ENCODE assay signal across 16 cellular contexts in the genomic region with DNA sequence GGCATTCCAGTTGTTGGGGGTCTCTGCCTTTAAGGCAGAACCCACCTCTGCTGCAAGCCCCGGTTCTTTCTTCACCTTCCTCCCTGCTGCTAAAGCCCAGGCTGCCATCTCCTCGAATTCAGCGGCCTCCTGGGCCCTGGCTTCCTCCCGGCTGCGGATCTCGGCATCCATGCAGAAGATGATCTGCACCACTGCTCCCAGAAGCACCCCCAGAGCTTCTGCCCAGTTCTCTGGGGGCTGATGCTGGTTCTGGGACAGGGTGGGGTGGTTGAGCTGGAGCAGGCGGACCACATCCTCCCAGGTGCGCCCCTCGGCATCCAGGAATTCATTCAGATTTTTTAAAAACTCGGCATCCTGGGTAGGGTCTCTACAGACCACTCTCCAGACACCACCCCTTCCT. TPM values are rescaled to one million over a fixed set of nuclear protein-coding genes. Genes with fewer than 3 reads are reported as not detected.
A peak's percentile ranks its signal among the peaks of the same experiment; 100 is the strongest.
DNase-seq lines count a peak whose midpoint lies in the region; ATAC-seq and TF ChIP-seq lines count a peak whose summit lies in the region.
"Had no signal": no experiment of that assay in that cellular context is flagged by ENCODE, and none has a peak within 500 bp of the region (broad histone marks: within the 10 kb centered on the region; RNA-seq: fewer than 3 reads in every experiment).

No MANE protein-coding gene starts in this region.

- H3K4me1 Mint-ChIP-seq in stimulated activated naive CD8-positive, alpha-beta T cell treated with anti-CD3 and anti-CD28 coated beads, Interleukin-15, Interleukin-2, amounts not matched to agents 100 ng/mL and 50 ng/mL, for 24 hours (ENCODE audit: low read depth): peaks cover 6% of the 10 kb centered on the region
- peaks cover 5% of the 10 kb centered on the region for H3K4me1 Mint-ChIP-seq in stimulated activated naive CD8-positive, alpha-beta T cell treated with anti-CD3 and anti-CD28 coated beads, Interleukin-15, amount 100 ng/mL, for 72 hours
- H3K4me1 Mint-ChIP-seq in endodermal cell: peaks cover 6% of the 10 kb centered on the region
- no peaks in the 10 kb centered on the region for H3K4me1 Mint-ChIP-seq in T-helper 2 cell treated with Interferon-gamma antibody and Interleukin-4, amounts not matched to agents 5 μg/mL and 100 μg/mL, for 36 hours (ENCODE audit: low read depth)

- H4K20me1 ChIP-seq in neural cell (ENCODE audit: insufficient read depth): no peaks in the 10 kb centered on the region

- TF ChIP-seq EP300 in neural cell (conservative IDR thresholded peaks at IDR 0.05; ENCODE audit: poor library complexity, severe bottlenecking): no peak

- H3K4me3 ChIP-seq in endodermal cell (ENCODE audit: low read length): peak overlapping the region; percentile 92
- peak overlapping the region; percentile 98 for H3K4me3 ChIP-seq in neural cell (ENCODE audit: low read length)

- TF ChIP-seq RAD21 in neural cell (conservative IDR thresholded peaks at IDR 0.05): no peak

- H3K9ac ChIP-seq in endodermal cell (ENCODE audit: extremely low read depth, low read length, poor library complexity, severe bottlenecking) (peak overlapping the region; percentile 82), neural cell (ENCODE audit: low read length) (peak overlapping the region; percentile 98)

- H3K9me3 ChIP-seq in endodermal cell (ENCODE audit: control insufficient read depth, low read length): no peaks in the 10 kb centered on the region
- H3K9me3 ChIP-seq in neural cell (ENCODE audit: low read length): no peaks in the 10 kb centered on the region

- no peak for ATAC-seq in stimulated activated naive CD8-positive, alpha-beta T cell treated with anti-CD3 and anti-CD28 coated beads, Interleukin-15, amount 100 ng/mL, for 72 hours
- no peak for ATAC-seq in GM18868 (IDR thresholded peaks at IDR 0.05; ENCODE audit: unreplicated experiment)

- H3K36me3 ChIP-seq in endodermal cell (ENCODE audit: control insufficient read depth, insufficient read depth, low read length): peaks cover 28% of the 10 kb centered on the region
- no peaks in the 10 kb centered on the region for H3K36me3 ChIP-seq in neural cell (ENCODE audit: insufficient read depth, low read length)

- H3F3A ChIP-seq in neural cell (ENCODE audit: insufficient read depth, low read length, poor library complexity, severe bottlenecking): no peaks in the 10 kb centered on the region

- TF ChIP-seq CTCF in endodermal cell (conservative IDR thresholded peaks at IDR 0.05) (no peak), neural cell (IDR thresholded peaks at IDR 0.05; ENCODE audit: poor library complexity, severe bottlenecking) (no peak)

- H3K4me2 ChIP-seq in neural cell (ENCODE audit: low read length): peak overlapping the region; percentile 81

- H3K79me2 ChIP-seq in neural cell (replicated peaks; ENCODE audit: insufficient read depth, low read length): peaks cover 18% of the 10 kb centered on the region

- H3K27ac Mint-ChIP-seq in stimulated activated naive CD8-positive, alpha-beta T cell treated with anti-CD3 and anti-CD28 coated beads, Interleukin-15, Interleukin-2, amounts not matched to agents 100 ng/mL and 50 ng/mL, for 24 hours: no peak overlapping the region
- no peak overlapping the region for H3K27ac Mint-ChIP-seq in stimulated activated naive CD8-positive, alpha-beta T cell treated with anti-CD3 and anti-CD28 coated beads, Interleukin-15, amount 100 ng/mL, for 72 hours
- H3K27ac Mint-ChIP-seq in endodermal cell: no peak overlapping the region
- no peak overlapping the region for H3K27ac Mint-ChIP-seq in T-helper 2 cell treated with Interferon-gamma antibody and Interleukin-4, amounts not matched to agents 5 μg/mL and 100 μg/mL, for 36 hours
- H3K27ac Mint-ChIP-seq: activated CD4-positive, alpha-beta memory T cell treated with anti-CD3 and anti-CD28 coated beads, Interleukin-2, amount 10 ng/mL, durations not matched to agents 7 days and 5 days had no signal

- peak overlapping the region; percentile 53 for H3K4me3 Mint-ChIP-seq in stimulated activated naive CD8-positive, alpha-beta T cell treated with anti-CD3 and anti-CD28 coated beads, Interleukin-15, Interleukin-2, amounts not matched to agents 100 ng/mL and 50 ng/mL, for 24 hours
- no peak overlapping the region for H3K4me3 Mint-ChIP-seq in stimulated activated naive CD8-positive, alpha-beta T cell treated with anti-CD3 and anti-CD28 coated beads, Interleukin-15, amount 100 ng/mL, for 72 hours
- peak overlapping the region; percentile 65 for H3K4me3 Mint-ChIP-seq in endodermal cell
- H3K4me3 Mint-ChIP-seq in T-helper 2 cell treated with Interferon-gamma antibody and Interleukin-4, amounts not matched to agents 5 μg/mL and 100 μg/mL, for 36 hours: no peak overlapping the region
- H3K4me3 Mint-ChIP-seq: activated CD4-positive, alpha-beta memory T cell treated with anti-CD3 and anti-CD28 coated beads, Interleukin-2, amount 10 ng/mL, durations not matched to agents 7 days and 5 days had no signal

- H3K36me3 Mint-ChIP-seq in stimulated activated naive CD8-positive, alpha-beta T cell treated with anti-CD3 and anti-CD28 coated beads, Interleukin-15, Interleukin-2, amounts not matched to agents 100 ng/mL and 50 ng/mL, for 24 hours (ENCODE audit: low read depth): peaks cover 3% of the 10 kb centered on the region
- peaks cover 32% of the 10 kb centered on the region for H3K36me3 Mint-ChIP-seq in endodermal cell (ENCODE audit: low read depth)
- no peaks in the 10 kb centered on the region for H3K36me3 Mint-ChIP-seq in T-helper 2 cell treated with Interferon-gamma antibody and Interleukin-4, amounts not matched to agents 5 μg/mL and 100 μg/mL, for 36 hours (ENCODE audit: low read depth)

- peaks cover 7% of the 10 kb centered on the region for H3K4me1 ChIP-seq in endodermal cell (ENCODE audit: control insufficient read depth, insufficient read depth, low read length)

- no peak for DNase-seq in stimulated activated naive CD8-positive, alpha-beta T cell treated with anti-CD3 and anti-CD28 coated beads, Interleukin-15, amount 100 ng/mL, for 72 hours
- DNase-seq in endodermal cell (no peak), glomerular visceral epithelial cell (ENCODE audit: extremely low spot score) (no peak), ecto neural progenitor cell (ENCODE audit: low spot score) (no peak)
- DNase-seq in T-helper 2 cell treated with Interferon-gamma antibody and Interleukin-4, amounts not matched to agents 5 μg/mL and 100 μg/mL, for 36 hours (ENCODE audit: low spot score): no peak
- DNase-seq: activated CD4-positive, alpha-beta memory T cell treated with anti-CD3 and anti-CD28 coated beads, Interleukin-2, amount 10 ng/mL, durations not matched to agents 7 days and 5 days; Kasumi-1; midbrain; NCI-H510A; OCI-M1 had no signal

- no peak overlapping the region for H2AFZ ChIP-seq in neural cell (ENCODE audit: low read depth, low read length)

- H3K27ac ChIP-seq in endodermal cell (ENCODE audit: low read depth, low read length) (no peak overlapping the region), neural cell (ENCODE audit: low read length) (peak overlapping the region; percentile 90)
- H3K27ac ChIP-seq: HL-60 had no signal

- peaks cover 41% of the 10 kb centered on the region for H3K27me3 Mint-ChIP-seq in stimulated activated naive CD8-positive, alpha-beta T cell treated with anti-CD3 and anti-CD28 coated beads, Interleukin-15, Interleukin-2, amounts not matched to agents 100 ng/mL and 50 ng/mL, for 24 hours
- peaks cover 80% of the 10 kb centered on the region for H3K27me3 Mint-ChIP-seq in stimulated activated naive CD8-positive, alpha-beta T cell treated with anti-CD3 and anti-CD28 coated beads, Interleukin-15, amount 100 ng/mL, for 72 hours
- peaks cover 2% of the 10 kb centered on the region for H3K27me3 Mint-ChIP-seq in endodermal cell (ENCODE audit: insufficient read depth)
- H3K27me3 Mint-ChIP-seq in T-helper 2 cell treated with Interferon-gamma antibody and Interleukin-4, amounts not matched to agents 5 μg/mL and 100 μg/mL, for 36 hours (ENCODE audit: low read depth): peaks cover 51% of the 10 kb centered on the region

- no peaks in the 10 kb centered on the region for H3K9me3 Mint-ChIP-seq in stimulated activated naive CD8-positive, alpha-beta T cell treated with anti-CD3 and anti-CD28 coated beads, Interleukin-15, Interleukin-2, amounts not matched to agents 100 ng/mL and 50 ng/mL, for 24 hours
- no peaks in the 10 kb centered on the region for H3K9me3 Mint-ChIP-seq in stimulated activated naive CD8-positive, alpha-beta T cell treated with anti-CD3 and anti-CD28 coated beads, Interleukin-15, amount 100 ng/mL, for 72 hours
- H3K9me3 Mint-ChIP-seq in endodermal cell: no peaks in the 10 kb centered on the region
- no peaks in the 10 kb centered on the region for H3K9me3 Mint-ChIP-seq in T-helper 2 cell treated with Interferon-gamma antibody and Interleukin-4, amounts not matched to agents 5 μg/mL and 100 μg/mL, for 36 hours
- H3K9me3 Mint-ChIP-seq: activated CD4-positive, alpha-beta memory T cell treated with anti-CD3 and anti-CD28 coated beads, Interleukin-2, amount 10 ng/mL, durations not matched to agents 7 days and 5 days had no signal

- H3K27me3 ChIP-seq in endodermal cell (ENCODE audit: control insufficient read depth, insufficient read depth, low read length, poor library complexity, severe bottlenecking) (no peaks in the 10 kb centered on the region), neural cell (ENCODE audit: insufficient read depth, low read depth, low read length) (no peaks in the 10 kb centered on the region)

- 88 to 96% methylated on average over 10 of the region's 10 CpGs for WGBS in endodermal cell (ENCODE audit: insufficient coverage in 1 of 2, insufficient read length in 1 of 2), 2 experiments

- no peaks in the 10 kb centered on the region for H3K9me2 ChIP-seq in neural cell (ENCODE audit: insufficient read depth, low read length)

TF ChIP-seq in neural cell, 6 proteins besides CTCF, POLR2A, EP300 and RAD21 (continues in another document):
- TF ChIP-seq TAF1 (IDR thresholded peaks at IDR 0.05; ENCODE audit: low read depth): no peak

RNA-seq across cellular contexts. Expression of a gene that starts 1.0 kb away (rescaled TPM):
- 10 to 100 TPM; 17.3 to 32.5 TPM for total RNA-seq in endodermal cell
- 39.7 TPM for polyA plus RNA-seq in endodermal cell (2013, experiment 1 of 2)
- 40.1 TPM for polyA plus RNA-seq in endodermal cell (2013, experiment 2 of 2)
- 234 and 238 TPM in 2 replicates for polyA plus RNA-seq in neural cell
- polyA minus RNA-seq in neural cell: 182 and 186 TPM in 2 replicates
- total RNA-seq: activated CD4-positive, alpha-beta memory T cell treated with anti-CD3 and anti-CD28 coated beads, Interleukin-2, amount 10 ng/mL, durations not matched to agents 7 days and 5 days had no signal

RNA-seq across cellular contexts. Expression of a gene that starts 25.3 kb away (rescaled TPM):
- 1 to 10 TPM; 3.1 to 5.9 TPM for total RNA-seq in endodermal cell
- 3.3 TPM for polyA plus RNA-seq in endodermal cell (2013, experiment 1 of 2)
- polyA plus RNA-seq in endodermal cell (2013, experiment 2 of 2): 2.6 TPM
- 9.9 and 10.1 TPM in 2 replicates for polyA plus RNA-seq in neural cell
- polyA minus RNA-seq in neural cell: 24.0 and 27.0 TPM in 2 replicates

RNA-seq across cellular contexts. Expression of a gene that starts 41.6 kb away (rescaled TPM):
- under 1 TPM; 0.20 to 0.33 TPM for total RNA-seq in endodermal cell
- polyA plus RNA-seq in endodermal cell (2013, experiment 1 of 2): 3.0 TPM
- 3.1 TPM for polyA plus RNA-seq in endodermal cell (2013, experiment 2 of 2)
- polyA plus RNA-seq in neural cell: 16.1 and 17.2 TPM in 2 replicates
- 27.9 and 29.0 TPM in 2 replicates for polyA minus RNA-seq in neural cell
- total RNA-seq: activated CD4-positive, alpha-beta memory T cell treated with anti-CD3 and anti-CD28 coated beads, Interleukin-2, amount 10 ng/mL, durations not matched to agents 7 days and 5 days; dermis blood vessel endothelial cell; subcutaneous adipose tissue had no signal

RNA-seq across cellular contexts. Expression of a gene that starts 57.0 kb away (rescaled TPM):
- 10 to 100 TPM; 27.5 to 30.5 TPM for total RNA-seq in endodermal cell
- polyA plus RNA-seq in endodermal cell (2013, experiment 1 of 2): 22.6 TPM
- 19.1 TPM for polyA plus RNA-seq in endodermal cell (2013, experiment 2 of 2)
- 0.84 and 2.4 TPM in 2 replicates for polyA plus RNA-seq in neural cell
- 1.7 and 2.2 TPM in 2 replicates for polyA minus RNA-seq in neural cell
- total RNA-seq: activated CD4-positive, alpha-beta memory T cell treated with anti-CD3 and anti-CD28 coated beads, Interleukin-2, amount 10 ng/mL, durations not matched to agents 7 days and 5 days had no signal

Comparison
In these comparisons a context has a peak if more than half of its experiments do, and no peak if none do; other contexts are left out.
1. H3K4me3 Mint-ChIP-seq: peak in stimulated activated naive CD8-positive, alpha-beta T cell treated with anti-CD3 and anti-CD28 coated beads, Interleukin-15, Interleukin-2, amounts not matched to agents 100 ng/mL and 50 ng/mL, for 24 hours (single experiment) and endodermal cell (single experiment); none in stimulated activated naive CD8-positive, alpha-beta T cell treated with anti-CD3 and anti-CD28 coated beads, Interleukin-15, amount 100 ng/mL, for 72 hours (0 of 2) and T-helper 2 cell treated with Interferon-gamma antibody and Interleukin-4, amounts not matched to agents 5 μg/mL and 100 μg/mL, for 36 hours (single experiment).